In the genomic region with DNA sequence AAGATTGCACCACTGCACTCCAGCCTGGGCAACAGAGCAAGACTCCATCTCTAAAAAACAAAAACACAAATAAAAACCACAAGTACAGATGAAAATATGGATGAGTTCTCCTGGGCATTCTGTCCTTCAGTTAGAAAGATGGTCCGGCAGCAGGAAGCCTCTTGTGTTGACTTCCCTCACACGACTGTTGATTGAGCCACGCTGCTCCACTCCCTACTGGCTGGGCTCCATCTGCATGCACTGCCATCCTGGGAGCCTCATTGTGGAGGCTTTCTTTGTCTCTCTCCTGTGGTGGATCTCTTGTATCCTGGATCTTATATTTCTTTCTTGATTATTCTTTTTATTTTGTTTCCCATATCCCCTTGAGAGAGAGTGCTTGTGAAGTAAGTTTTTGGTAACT, we compare ENCODE assay signal across 1 cellular context.
TF ChIP-seq lines count a peak whose summit lies in the region.

No MANE protein-coding gene starts in this region.

TF ChIP-seq in WTC11, 78 proteins besides CTCF, POLR2A, EP300 and RAD21 (continued from another document):
- TF ChIP-seq, protein P1, sequence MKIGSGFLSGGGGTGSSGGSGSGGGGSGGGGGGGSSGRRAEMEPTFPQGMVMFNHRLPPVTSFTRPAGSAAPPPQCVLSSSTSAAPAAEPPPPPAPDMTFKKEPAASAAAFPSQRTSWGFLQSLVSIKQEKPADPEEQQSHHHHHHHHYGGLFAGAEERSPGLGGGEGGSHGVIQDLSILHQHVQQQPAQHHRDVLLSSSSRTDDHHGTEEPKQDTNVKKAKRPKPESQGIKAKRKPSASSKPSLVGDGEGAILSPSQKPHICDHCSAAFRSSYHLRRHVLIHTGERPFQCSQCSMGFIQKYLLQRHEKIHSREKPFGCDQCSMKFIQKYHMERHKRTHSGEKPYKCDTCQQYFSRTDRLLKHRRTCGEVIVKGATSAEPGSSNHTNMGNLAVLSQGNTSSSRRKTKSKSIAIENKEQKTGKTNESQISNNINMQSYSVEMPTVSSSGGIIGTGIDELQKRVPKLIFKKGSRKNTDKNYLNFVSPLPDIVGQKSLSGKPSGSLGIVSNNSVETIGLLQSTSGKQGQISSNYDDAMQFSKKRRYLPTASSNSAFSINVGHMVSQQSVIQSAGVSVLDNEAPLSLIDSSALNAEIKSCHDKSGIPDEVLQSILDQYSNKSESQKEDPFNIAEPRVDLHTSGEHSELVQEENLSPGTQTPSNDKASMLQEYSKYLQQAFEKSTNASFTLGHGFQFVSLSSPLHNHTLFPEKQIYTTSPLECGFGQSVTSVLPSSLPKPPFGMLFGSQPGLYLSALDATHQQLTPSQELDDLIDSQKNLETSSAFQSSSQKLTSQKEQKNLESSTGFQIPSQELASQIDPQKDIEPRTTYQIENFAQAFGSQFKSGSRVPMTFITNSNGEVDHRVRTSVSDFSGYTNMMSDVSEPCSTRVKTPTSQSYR (CRISPR knock-in tag; IDR thresholded peaks at IDR 0.05): no peak
- TF ChIP-seq NFE2L1 (CRISPR knock-in tag; IDR thresholded peaks at IDR 0.05) (no peak), NR3C1 (CRISPR knock-in tag; conservative IDR thresholded peaks at IDR 0.05; ENCODE audit: low read depth) (no peak), SMAD3 (CRISPR knock-in tag; IDR thresholded peaks at IDR 0.05; ENCODE audit: borderline replicate concordance) (no peak)
- TF ChIP-seq, protein P2, sequence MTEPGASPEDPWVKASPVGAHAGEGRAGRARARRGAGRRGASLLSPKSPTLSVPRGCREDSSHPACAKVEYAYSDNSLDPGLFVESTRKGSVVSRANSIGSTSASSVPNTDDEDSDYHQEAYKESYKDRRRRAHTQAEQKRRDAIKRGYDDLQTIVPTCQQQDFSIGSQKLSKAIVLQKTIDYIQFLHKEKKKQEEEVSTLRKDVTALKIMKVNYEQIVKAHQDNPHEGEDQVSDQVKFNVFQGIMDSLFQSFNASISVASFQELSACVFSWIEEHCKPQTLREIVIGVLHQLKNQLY (CRISPR knock-in tag; IDR thresholded peaks at IDR 0.05): no peak
- TF ChIP-seq, protein P3, sequence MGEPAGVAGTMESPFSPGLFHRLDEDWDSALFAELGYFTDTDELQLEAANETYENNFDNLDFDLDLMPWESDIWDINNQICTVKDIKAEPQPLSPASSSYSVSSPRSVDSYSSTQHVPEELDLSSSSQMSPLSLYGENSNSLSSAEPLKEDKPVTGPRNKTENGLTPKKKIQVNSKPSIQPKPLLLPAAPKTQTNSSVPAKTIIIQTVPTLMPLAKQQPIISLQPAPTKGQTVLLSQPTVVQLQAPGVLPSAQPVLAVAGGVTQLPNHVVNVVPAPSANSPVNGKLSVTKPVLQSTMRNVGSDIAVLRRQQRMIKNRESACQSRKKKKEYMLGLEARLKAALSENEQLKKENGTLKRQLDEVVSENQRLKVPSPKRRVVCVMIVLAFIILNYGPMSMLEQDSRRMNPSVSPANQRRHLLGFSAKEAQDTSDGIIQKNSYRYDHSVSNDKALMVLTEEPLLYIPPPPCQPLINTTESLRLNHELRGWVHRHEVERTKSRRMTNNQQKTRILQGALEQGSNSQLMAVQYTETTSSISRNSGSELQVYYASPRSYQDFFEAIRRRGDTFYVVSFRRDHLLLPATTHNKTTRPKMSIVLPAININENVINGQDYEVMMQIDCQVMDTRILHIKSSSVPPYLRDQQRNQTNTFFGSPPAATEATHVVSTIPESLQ (CRISPR knock-in tag; IDR thresholded peaks at IDR 0.05): no peak
